8 cellular contexts compared by ENCODE assay signal in the genomic region with DNA sequence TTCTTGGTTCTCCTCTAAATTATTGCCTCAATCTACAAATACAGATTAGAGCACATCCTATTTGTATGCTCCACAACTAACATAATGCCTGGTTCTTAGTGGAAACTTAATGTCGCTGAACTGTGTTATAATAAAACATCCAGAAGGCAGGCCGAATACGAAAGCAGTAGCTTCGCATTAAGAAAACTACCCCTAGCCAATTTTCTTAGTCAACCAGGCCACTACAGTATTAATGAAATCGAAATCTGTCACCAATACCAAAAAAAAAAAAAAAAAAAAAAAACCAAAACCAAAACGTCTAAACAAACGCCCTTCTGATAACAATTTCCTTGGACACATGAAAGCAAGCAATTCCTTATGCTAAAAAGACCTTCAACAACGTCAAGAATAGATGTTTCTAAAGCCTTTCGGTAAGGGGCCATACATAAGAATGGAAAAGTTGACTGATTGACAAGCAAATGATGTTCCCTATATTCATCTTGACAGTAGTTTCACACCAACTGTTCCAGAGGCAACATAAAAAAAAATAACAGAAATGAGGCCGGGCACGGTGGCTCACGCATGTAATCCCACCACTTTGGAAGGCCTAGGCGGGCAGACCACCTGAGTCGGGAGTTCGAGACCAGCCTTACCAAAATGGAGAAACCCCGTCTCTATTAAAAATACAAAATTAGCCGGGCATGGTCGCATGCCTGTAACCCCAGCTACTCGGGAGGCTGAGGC. TPM values are rescaled to one million over a fixed set of nuclear protein-coding genes. Genes with fewer than 3 reads are reported as not detected.
DNase-seq lines count a peak whose midpoint lies in the region; ATAC-seq, FAIRE-seq and TF ChIP-seq lines count a peak whose summit lies in the region.

No MANE protein-coding gene starts in this region.

- H3K27ac ChIP-seq in GM23338 (ENCODE audit: low read depth) (peak overlapping the region; percentile 76), epithelial cell of prostate (peak overlapping the region; percentile 94)

- peak overlapping the region; percentile 12; the same call in 1 of the 2 replicates for H2AFZ ChIP-seq in GM23338

- ATAC-seq in GM23338: no peak
- no peak for ATAC-seq in SK-N-SH treated with all-trans-retinoic acid at 6 μM for 48 hours
- no peak for ATAC-seq in HG02678 (IDR thresholded peaks at IDR 0.05; ENCODE audit: unreplicated experiment)

- no peaks in the 10 kb centered on the region for H3K36me3 ChIP-seq in GM23338 (ENCODE audit: insufficient read depth)

- peaks cover 13% of the 10 kb centered on the region for H3K4me1 ChIP-seq in GM23338 (ENCODE audit: insufficient read depth)

- H3K4me2 ChIP-seq in GM23338: peak overlapping the region; percentile 75

- H3K4me1 Mint-ChIP-seq in GM23338 (peaks cover 13% of the 10 kb centered on the region; the same call in 2 of the 3 replicates), osteocyte (ENCODE audit: unreplicated experiment) (peaks cover 37% of the 10 kb centered on the region)

- H3K9me3 Mint-ChIP-seq in GM23338 (no peaks in the 10 kb centered on the region), osteocyte (ENCODE audit: unreplicated experiment) (no peaks in the 10 kb centered on the region)

- H3K4me3 Mint-ChIP-seq in GM23338 (peak overlapping the region; percentile 91), osteocyte (ENCODE audit: unreplicated experiment) (peak overlapping the region; percentile 89)

- FAIRE-seq in frontal cortex (lab: Jason Lieb, UNC): no peak

- H3K9me2 ChIP-seq in GM23338 (ENCODE audit: insufficient read depth): no peaks in the 10 kb centered on the region

- DNase-seq in GM23338 (ENCODE audit: low spot score) (peak; percentile 7), epithelial cell of prostate (ENCODE audit: low read depth, low spot score) (no peak), osteocyte (ENCODE audit: extremely low spot score, unreplicated experiment) (peak; percentile 46), iPS-NIHi7 (ENCODE audit: extremely low spot score) (no peak), frontal cortex (ENCODE audit: low spot score in 2 of 2) (no peak), NCI-H187 treated with DMSO at 0.1 percent for 48 hours (lab: John Stamatoyannopoulos, UW) (no peak)

- peak overlapping the region; percentile 58 for H3K4me3 ChIP-seq in GM23338

- H3F3A ChIP-seq in GM23338 (replicated peaks; ENCODE audit: low read depth): no peaks in the 10 kb centered on the region

- no peak for TF ChIP-seq CTCF in GM23338 (conservative IDR thresholded peaks at IDR 0.05; ENCODE audit: low read depth in 2 of 2)
- no peak for TF ChIP-seq CTCF in osteocyte (IDR thresholded peaks at IDR 0.05)

- H3K27ac Mint-ChIP-seq in GM23338 (peak overlapping the region; percentile 96), osteocyte (ENCODE audit: unreplicated experiment) (peak overlapping the region; percentile 91)

- H3K79me2 ChIP-seq in GM23338 (replicated peaks; ENCODE audit: insufficient read depth): peaks cover 50% of the 10 kb centered on the region

- no peaks in the 10 kb centered on the region; the same call in none of the 2 replicates for H4K20me1 ChIP-seq in GM23338 (replicated peaks; ENCODE audit: insufficient read depth)

- H3K27me3 Mint-ChIP-seq in GM23338 (ENCODE audit: insufficient read depth, low read depth, poor library complexity): peaks cover 20% of the 10 kb centered on the region
- no peaks in the 10 kb centered on the region for H3K27me3 Mint-ChIP-seq in osteocyte (ENCODE audit: unreplicated experiment)

- no peaks in the 10 kb centered on the region for H3K27me3 ChIP-seq in GM23338 (ENCODE audit: insufficient read depth)

- H3K36me3 Mint-ChIP-seq in GM23338 (ENCODE audit: low read depth): no peaks in the 10 kb centered on the region
- peaks cover 4% of the 10 kb centered on the region for H3K36me3 Mint-ChIP-seq in osteocyte (ENCODE audit: unreplicated experiment)

TF ChIP-seq in GM23338, 12 proteins besides CTCF, POLR2A, EP300 and RAD21 (continues in another document):
- TF ChIP-seq ZNF114 (CRISPR knock-in tag; IDR thresholded peaks at IDR 0.05): no peak
- no peak for TF ChIP-seq CREB1 (CRISPR knock-in tag; IDR thresholded peaks at IDR 0.05; ENCODE audit: low read depth)
- TF ChIP-seq, protein P1, sequence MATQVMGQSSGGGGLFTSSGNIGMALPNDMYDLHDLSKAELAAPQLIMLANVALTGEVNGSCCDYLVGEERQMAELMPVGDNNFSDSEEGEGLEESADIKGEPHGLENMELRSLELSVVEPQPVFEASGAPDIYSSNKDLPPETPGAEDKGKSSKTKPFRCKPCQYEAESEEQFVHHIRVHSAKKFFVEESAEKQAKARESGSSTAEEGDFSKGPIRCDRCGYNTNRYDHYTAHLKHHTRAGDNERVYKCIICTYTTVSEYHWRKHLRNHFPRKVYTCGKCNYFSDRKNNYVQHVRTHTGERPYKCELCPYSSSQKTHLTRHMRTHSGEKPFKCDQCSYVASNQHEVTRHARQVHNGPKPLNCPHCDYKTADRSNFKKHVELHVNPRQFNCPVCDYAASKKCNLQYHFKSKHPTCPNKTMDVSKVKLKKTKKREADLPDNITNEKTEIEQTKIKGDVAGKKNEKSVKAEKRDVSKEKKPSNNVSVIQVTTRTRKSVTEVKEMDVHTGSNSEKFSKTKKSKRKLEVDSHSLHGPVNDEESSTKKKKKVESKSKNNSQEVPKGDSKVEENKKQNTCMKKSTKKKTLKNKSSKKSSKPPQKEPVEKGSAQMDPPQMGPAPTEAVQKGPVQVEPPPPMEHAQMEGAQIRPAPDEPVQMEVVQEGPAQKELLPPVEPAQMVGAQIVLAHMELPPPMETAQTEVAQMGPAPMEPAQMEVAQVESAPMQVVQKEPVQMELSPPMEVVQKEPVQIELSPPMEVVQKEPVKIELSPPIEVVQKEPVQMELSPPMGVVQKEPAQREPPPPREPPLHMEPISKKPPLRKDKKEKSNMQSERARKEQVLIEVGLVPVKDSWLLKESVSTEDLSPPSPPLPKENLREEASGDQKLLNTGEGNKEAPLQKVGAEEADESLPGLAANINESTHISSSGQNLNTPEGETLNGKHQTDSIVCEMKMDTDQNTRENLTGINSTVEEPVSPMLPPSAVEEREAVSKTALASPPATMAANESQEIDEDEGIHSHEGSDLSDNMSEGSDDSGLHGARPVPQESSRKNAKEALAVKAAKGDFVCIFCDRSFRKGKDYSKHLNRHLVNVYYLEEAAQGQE (IDR thresholded peaks at IDR 0.05; ENCODE audit: unreplicated experiment): no peak

TF ChIP-seq in SK-N-SH treated with all-trans-retinoic acid at 6 μM for 48 hours, 23 proteins besides CTCF, POLR2A, EP300 and RAD21:
- TF ChIP-seq ISL1 (CRISPR knock-in tag; IDR thresholded peaks at IDR 0.05) (0 out of 2 replicates have a peak, but pooled peaks have one; percentile 46), ZNF70 (CRISPR knock-in tag; IDR thresholded peaks at IDR 0.05) (no peak)

RNA-seq across cellular contexts. Expression of a gene that starts 1.3 kb away (rescaled TPM):
- 17.5 and 40.6 TPM in 2 replicates for total RNA-seq in GM23338 (2014; rRNA removed; shearing (Covaris generic))
- polyA plus RNA-seq in GM23338 (2016; fragmentation: Nextera tagmentation; extraction: Ambion mirVana): 4.0 and 7.5 TPM in 2 replicates
- total RNA-seq in osteocyte (24.8 and 26.2 TPM in 2 replicates), frontal cortex (46.1 TPM)

Comparison
In these comparisons a context has a peak if more than half of its experiments do, and no peak if none do; other contexts are left out.
1. DNase-seq: peak in GM23338 (single experiment) and osteocyte (single experiment); none in epithelial cell of prostate (single experiment), iPS-NIHi7 (single experiment), frontal cortex (0 of 2) and NCI-H187 treated with DMSO at 0.1 percent for 48 hours (single experiment).